Comparison of ENCODE assay signal across 8 cellular contexts in genomic region chr17:27602721-27603445, GRCh38. TPM values are rescaled to one million over a fixed set of nuclear protein-coding genes. Genes with fewer than 3 reads are reported as not detected.
A peak's percentile ranks its signal among the peaks of the same experiment; 100 is the strongest.
DNase-seq lines count a peak whose midpoint lies in the region; ATAC-seq, FAIRE-seq and TF ChIP-seq lines count a peak whose summit lies in the region.

No MANE protein-coding gene starts in this region.

- H3K4me1 Mint-ChIP-seq in Calu3 (ENCODE audit: low read depth, unreplicated experiment), result peaks cover 10% of the 10 kb centered on the region
- peaks cover 2% of the 10 kb centered on the region for H3K4me1 Mint-ChIP-seq in activated T-cell treated with anti-CD3 and anti-CD28 coated beads, Interleukin-2, amount 50 U/mL, for 4 hours (ENCODE audit: low read depth)
- H3K4me1 Mint-ChIP-seq in nephron, result no peaks in the 10 kb centered on the region

- peak; percentile 52 for ATAC-seq in HG02884 (IDR thresholded peaks at IDR 0.05; ENCODE audit: unreplicated experiment)
- ATAC-seq in activated T-cell treated with anti-CD3 and anti-CD28 coated beads, Interleukin-2, amount 50 U/mL, for 4 hours, result peak; percentile 55
- no peak for ATAC-seq in GM19467 (IDR thresholded peaks at IDR 0.05; ENCODE audit: unreplicated experiment)

- H3K9me3 Mint-ChIP-seq in Calu3 (ENCODE audit: low read depth, unreplicated experiment) (peaks cover 2% of the 10 kb centered on the region), nephron (no peaks in the 10 kb centered on the region)
- H3K9me3 Mint-ChIP-seq in activated T-cell treated with anti-CD3 and anti-CD28 coated beads, Interleukin-2, amount 50 U/mL, for 4 hours, result no peaks in the 10 kb centered on the region

- H3K4me3 Mint-ChIP-seq in Calu3 (ENCODE audit: low read depth, unreplicated experiment) (no peak overlapping the region), nephron (no peak overlapping the region)
- H3K4me3 Mint-ChIP-seq in activated T-cell treated with anti-CD3 and anti-CD28 coated beads, Interleukin-2, amount 50 U/mL, for 4 hours, result no peak overlapping the region

- no peak for FAIRE-seq in RCC 7860 (lab: Jason Lieb, UNC)

- CTCF ChIA-PET in Calu3 (lab: Charles Lee), result interaction anchor here (1.2 kb wide), 2 partner anchors 48 to 153 kb away, joined by 3 to 4 read pairs; no protein-coding TSS in a partner anchor

- H3K27me3 Mint-ChIP-seq in Calu3 (ENCODE audit: unreplicated experiment) (no peaks in the 10 kb centered on the region), nephron (ENCODE audit: low read depth) (no peaks in the 10 kb centered on the region)
- no peaks in the 10 kb centered on the region for H3K27me3 Mint-ChIP-seq in activated T-cell treated with anti-CD3 and anti-CD28 coated beads, Interleukin-2, amount 50 U/mL, for 4 hours (ENCODE audit: low read depth)

- intact Hi-C loops in Calu3 (cut with micrococcal nuclease; ENCODE audit: unreplicated experiment), result loop anchor here (1.0 to 10.0 kb wide), 2 partner anchors 48 to 148 kb away; partner anchors contain the start of gene KSR1

- TF ChIP-seq CTCF in Calu3 (IDR thresholded peaks at IDR 0.05; ENCODE audit: unreplicated experiment) (peak; percentile 78), fibroblast of mammary gland (conservative IDR thresholded peaks at IDR 0.05; ENCODE audit: control insufficient read depth, insufficient read depth, low read depth, low read length) (peak; percentile 93), nephron (IDR thresholded peaks at IDR 0.05; ENCODE audit: unreplicated experiment in 3 of 3) (peak; percentile 85 to 92 (median 90))

- peaks cover 4% of the 10 kb centered on the region for H3K36me3 Mint-ChIP-seq in Calu3 (ENCODE audit: insufficient read depth, unreplicated experiment)
- H3K36me3 Mint-ChIP-seq in activated T-cell treated with anti-CD3 and anti-CD28 coated beads, Interleukin-2, amount 50 U/mL, for 4 hours (ENCODE audit: insufficient read depth), result peaks cover 11% of the 10 kb centered on the region
- H3K36me3 Mint-ChIP-seq in nephron (ENCODE audit: low read depth), result peaks cover 35% of the 10 kb centered on the region

- BruUV-seq in Calu3 (replicated peaks; lab: Mats Ljungman, UMichigan), result no TSS peak

- DNase-seq in Calu3 (peak; percentile 83), RCC 7860 (ENCODE audit: low spot score) (peak; percentile 19), fibroblast of mammary gland (ENCODE audit: low read depth) (peak; percentile 63)
- peak; percentile 73 for DNase-seq in activated T-cell treated with anti-CD3 and anti-CD28 coated beads, Interleukin-2, amount 50 U/mL, for 4 hours
- peak; percentile 53 for DNase-seq in stimulated activated naive CD4-positive, alpha-beta T cell treated with Interleukin-2 at 50 U/mL for 16 hours (lab: John Stamatoyannopoulos, UW)

- H3K4me3 ChIP-seq in fibroblast of mammary gland (ENCODE audit: control insufficient read depth, low read depth, low read length), result no peak overlapping the region

- H3K27ac Mint-ChIP-seq in Calu3 (ENCODE audit: unreplicated experiment), result no peak overlapping the region
- no peak overlapping the region for H3K27ac Mint-ChIP-seq in nephron

RNA-seq across cellular contexts. Expression of gene LGALS9, which starts 28.1 kb away (rescaled TPM):
- 93.1 and 214 TPM in 2 replicates for total RNA-seq in Calu3 (2022)
- 10 to 100 TPM; 13.4 to 21.8 (median 16.4) TPM for total RNA-seq in activated T-cell treated with anti-CD3 and anti-CD28 coated beads, Interleukin-2, amount 50 U/mL, for 4 hours

Comparison
In these comparisons a context has a peak if more than half of its experiments do, and no peak if none do; other contexts are left out.
1. DNase-seq: peak in every context shown above with its lines; median percentile 83 in Calu3; 73 in activated T-cell treated with anti-CD3 and anti-CD28 coated beads, Interleukin-2, amount 50 U/mL, for 4 hours; 63 in fibroblast of mammary gland; 53 in stimulated activated naive CD4-positive, alpha-beta T cell treated with Interleukin-2 at 50 U/mL for 16 hours; 19 in RCC 7860.